Comparison of ENCODE assay signal across 16 cellular contexts in genomic region chr10:129511758-129512157, GRCh38. TPM values are rescaled to one million over a fixed set of nuclear protein-coding genes. Genes with fewer than 3 reads are reported as not detected.
A peak's percentile ranks its signal among the peaks of the same experiment; 100 is the strongest.
DNase-seq lines count a peak whose midpoint lies in the region; ATAC-seq and TF ChIP-seq lines count a peak whose summit lies in the region.
"Had no signal": no experiment of that assay in that cellular context is flagged by ENCODE, and none has a peak within 500 bp of the region (broad histone marks: within the 10 kb centered on the region; RNA-seq: fewer than 3 reads in every experiment).

No MANE protein-coding gene starts in this region.

- no peak overlapping the region for H3K27ac Mint-ChIP-seq in H9
- no peak overlapping the region for H3K27ac Mint-ChIP-seq in endodermal cell
- H3K27ac Mint-ChIP-seq: CD4-positive, alpha-beta memory T cell had no signal

- no peak overlapping the region for H2BK12ac ChIP-seq in H9 (ENCODE audit: insufficient read length, low read depth, low read length)

- no peak overlapping the region for H3K4me2 ChIP-seq in H9 (ENCODE audit: insufficient read depth, insufficient read length, low read length)

- no peak overlapping the region for H3K4me3 ChIP-seq in endodermal cell (ENCODE audit: low read length)

- no peaks in the 10 kb centered on the region; a peak in 1 of 5 replicates for H3K9me3 Mint-ChIP-seq in H9
- peaks cover 9% of the 10 kb centered on the region for H3K9me3 Mint-ChIP-seq in endodermal cell

- WGBS in H9 (ENCODE audit: extremely low coverage, insufficient read length, low lambda C conversion rate): no CpG with 5 or more reads among the region's 12 CpGs
- 92 to 99% methylated on average over 12 of the region's 12 CpGs for WGBS in endodermal cell (ENCODE audit: insufficient coverage in 1 of 2, insufficient read length in 1 of 2), 2 experiments

- no peak overlapping the region for H2BK15ac ChIP-seq in H9 (ENCODE audit: low read depth, low read length)

- no peak overlapping the region for H3K56ac ChIP-seq in H9 (ENCODE audit: insufficient read length, low read depth, low read length)

- no peak overlapping the region for H3K23ac ChIP-seq in H9 (ENCODE audit: insufficient read length, low read depth, low read length)

- peaks cover 6 to 8% of the 10 kb centered on the region in 2 experiments for H3K4me1 Mint-ChIP-seq in H9
- peaks cover 4% of the 10 kb centered on the region for H3K4me1 Mint-ChIP-seq in endodermal cell

- no peaks in the 10 kb centered on the region for H3K23me2 ChIP-seq in H9 (ENCODE audit: insufficient read length, low read depth, low read length, poor library complexity, severe bottlenecking)

- H3K4me1 ChIP-seq in H9 (ENCODE audit: insufficient read depth, low read length) (peaks cover 3% of the 10 kb centered on the region; the same call in 1 of the 2 replicates), endodermal cell (ENCODE audit: control insufficient read depth, insufficient read depth, low read length) (no peaks in the 10 kb centered on the region)

- no peak overlapping the region for H4K91ac ChIP-seq in H9 (ENCODE audit: insufficient read length, low read depth, low read length)

- intact Hi-C loops in cardiac septum (cut with DNase I): no loop called here
- intact Hi-C loops in left cardiac atrium (cut with DNase I): no loop called here

- no peak overlapping the region for H2BK120ac ChIP-seq in H9 (ENCODE audit: low read depth, low read length, poor library complexity, severe bottlenecking)

- H4K8ac ChIP-seq in H9 (replicated peaks; ENCODE audit: insufficient read length, low read depth, low read length): no peak overlapping the region

- H2AFZ ChIP-seq in H9 (ENCODE audit: low read length): no peak overlapping the region

- H2BK5ac ChIP-seq in H9 (ENCODE audit: insufficient read length, low read length): no peak overlapping the region

- H3K9me3 ChIP-seq in H9 (ENCODE audit: control insufficient read depth, low read depth, low read length) (no peaks in the 10 kb centered on the region), endodermal cell (ENCODE audit: control insufficient read depth, low read length) (no peaks in the 10 kb centered on the region)

- H3K79me2 ChIP-seq in H9 (ENCODE audit: insufficient read depth, low read length): no peaks in the 10 kb centered on the region; the same call in 1 of the 2 replicates

- peak overlapping the region; percentile 52; the same call in 1 of the 2 replicates for H3K14ac ChIP-seq in H9 (ENCODE audit: insufficient read depth, low read length)

- H4K5ac ChIP-seq in H9 (ENCODE audit: insufficient read length, low read depth, low read length): no peak overlapping the region

- no peak overlapping the region for H2AK5ac ChIP-seq in H9 (ENCODE audit: insufficient read length, low read length)

- no peak overlapping the region for H3T11ph ChIP-seq in H9 (ENCODE audit: low read length)

- no peak overlapping the region for H3K18ac ChIP-seq in H9 (ENCODE audit: insufficient read length, low read depth, low read length)

- ATAC-seq in left cardiac atrium: no peak
- no peak for ATAC-seq in HG03457 (IDR thresholded peaks at IDR 0.05; ENCODE audit: unreplicated experiment)

- no peak; the same call in 2 of the 3 replicates for TF ChIP-seq CTCF in H9 (conservative IDR thresholded peaks at IDR 0.05)
- TF ChIP-seq CTCF in endodermal cell (conservative IDR thresholded peaks at IDR 0.05): peak; percentile 27

- no peak overlapping the region for H2BK20ac ChIP-seq in H9 (ENCODE audit: low read depth, low read length, poor library complexity, severe bottlenecking)

- H3K36me3 ChIP-seq in endodermal cell (ENCODE audit: control insufficient read depth, insufficient read depth, low read length): no peaks in the 10 kb centered on the region

- DNase-seq in cardiac septum (ENCODE audit: low spot score): peak; percentile 56
- DNase-seq in left cardiac atrium: no peak
- DNase-seq in H9: no peak
- DNase-seq in endodermal cell: no peak
- DNase-seq in ureter (ENCODE audit: low spot score): peak; percentile 23
- no peak for DNase-seq in HPDE6-E6E7 (ENCODE audit: extremely low spot score)
- no peak for DNase-seq in NCI-H345 treated with DMSO at 0.1 percent for 48 hours (lab: John Stamatoyannopoulos, UW; ENCODE audit: unreplicated experiment)
- DNase-seq: ACHN; CD4-positive, alpha-beta memory T cell; COR-L47; DMS153; GDM1; H7 had no signal

- no peaks in the 10 kb centered on the region for H3K79me1 ChIP-seq in H9 (ENCODE audit: insufficient read depth, low read depth, low read length, poor library complexity, severe bottlenecking)

- no peak overlapping the region for H3K4ac ChIP-seq in H9 (ENCODE audit: low read depth, low read length)

- H3K27me3 Mint-ChIP-seq in H9 (ENCODE audit: low read depth) (no peaks in the 10 kb centered on the region), endodermal cell (ENCODE audit: insufficient read depth) (no peaks in the 10 kb centered on the region)
- H3K27me3 Mint-ChIP-seq: CD4-positive, alpha-beta memory T cell had no signal

- H3K4me3 Mint-ChIP-seq in H9 (no peak overlapping the region), endodermal cell (no peak overlapping the region)
- H3K4me3 Mint-ChIP-seq: CD4-positive, alpha-beta memory T cell had no signal

- H3K27ac ChIP-seq in H9 (ENCODE audit: insufficient read length, low read depth, low read length) (no peak overlapping the region), endodermal cell (ENCODE audit: low read depth, low read length) (no peak overlapping the region)
- H3K27ac ChIP-seq: C4-2B had no signal

- no peaks in the 10 kb centered on the region for H4K20me1 ChIP-seq in H9 (ENCODE audit: control insufficient read depth, insufficient read depth, insufficient read length)

- H3K9ac ChIP-seq in H9 (ENCODE audit: extremely low read depth, insufficient read length, low read length) (no peak overlapping the region), endodermal cell (ENCODE audit: extremely low read depth, low read length, poor library complexity, severe bottlenecking) (no peak overlapping the region)

- H3K36me3 Mint-ChIP-seq in H9 (ENCODE audit: insufficient read depth in 1 of 3, low read depth in 3 of 3) (no peaks in the 10 kb centered on the region; a peak in 1 of 7 replicates), endodermal cell (ENCODE audit: low read depth) (peaks cover 6% of the 10 kb centered on the region)

- H3K27me3 ChIP-seq in H9 (ENCODE audit: insufficient read depth, low read length) (no peaks in the 10 kb centered on the region), endodermal cell (ENCODE audit: control insufficient read depth, insufficient read depth, low read length, poor library complexity, severe bottlenecking) (no peaks in the 10 kb centered on the region)

RNA-seq across cellular contexts. Expression of gene MGMT, which starts 44.7 kb away (rescaled TPM):
- 11.4 TPM for total RNA-seq in cardiac septum
- total RNA-seq in left cardiac atrium: 10 to 100 TPM; 10.1 to 15.7 TPM
- total RNA-seq in H9 (2021): 18.4 and 19.6 TPM in 2 replicates
- 10 to 100 TPM; 28.6 to 33.7 TPM for total RNA-seq in endodermal cell
- 16.4 TPM for polyA plus RNA-seq in endodermal cell (2013, experiment 1 of 2)
- polyA plus RNA-seq in endodermal cell (2013, experiment 2 of 2): 15.1 TPM
- total RNA-seq in ureter: 38.6 TPM
- total RNA-seq: A172 had no signal

Comparison
In these comparisons a context has a peak if more than half of its experiments do, and no peak if none do; other contexts are left out.
1. DNase-seq: peak in cardiac septum (single experiment) and ureter (single experiment); none in left cardiac atrium (single experiment), H9 (single experiment), endodermal cell (single experiment), HPDE6-E6E7 (single experiment) and NCI-H345 treated with DMSO at 0.1 percent for 48 hours (single experiment).